26 cellular contexts compared by ENCODE assay signal in the genomic region with DNA sequence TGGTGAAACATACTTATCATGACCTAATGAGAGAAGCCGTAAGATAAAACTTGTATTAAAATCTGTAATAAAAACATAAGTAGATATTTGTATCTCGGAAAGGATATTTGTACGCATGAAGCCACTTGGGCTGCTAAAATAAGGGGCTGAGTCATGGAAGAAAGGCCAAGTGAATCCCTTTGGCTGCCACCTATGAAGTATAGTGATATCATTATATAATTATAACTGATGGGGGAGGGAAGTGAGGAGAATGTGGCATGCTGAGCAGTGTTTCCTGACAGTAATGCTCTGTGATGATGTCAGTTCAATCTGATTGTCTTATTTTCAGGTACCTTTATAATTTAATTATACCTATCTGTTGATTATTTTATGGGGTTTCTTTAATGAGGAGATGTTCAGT. TPM values are rescaled to one million over a fixed set of nuclear protein-coding genes. Genes with fewer than 3 reads are reported as not detected.
DNase-seq lines count a peak whose midpoint lies in the region; ATAC-seq and TF ChIP-seq lines count a peak whose summit lies in the region.
"Had no signal": no experiment of that assay in that cellular context is flagged by ENCODE, and none has a peak within 500 bp of the region (broad histone marks: within the 10 kb centered on the region; RNA-seq: fewer than 3 reads in every experiment).

No MANE protein-coding gene starts in this region.

- no peak overlapping the region for H3K23ac ChIP-seq in H9 (ENCODE audit: insufficient read length, low read depth, low read length)

- no peak overlapping the region for H3K9ac ChIP-seq in H9 (ENCODE audit: extremely low read depth, insufficient read length, low read length)

- no peak overlapping the region for H3K4me3 Mint-ChIP-seq in H9
- H3K4me3 Mint-ChIP-seq: CD8-positive, alpha-beta T cell had no signal

- WGBS in H9 (ENCODE audit: extremely low coverage, insufficient read length, low lambda C conversion rate) = no CpG with 5 or more reads among the region's 3 CpGs
- WGBS in heart right ventricle, 2 donors = 54 to 68% methylated on average over 3 of the region's 3 CpGs

- TF ChIP-seq CTCF in H9 (conservative IDR thresholded peaks at IDR 0.05) (no peak), heart right ventricle (IDR thresholded peaks at IDR 0.05) (no peak)

- H3K79me1 ChIP-seq in H9 (ENCODE audit: insufficient read depth, low read depth, low read length, poor library complexity, severe bottlenecking) = no peaks in the 10 kb centered on the region

- no peaks in the 10 kb centered on the region for H3K9me3 ChIP-seq in H9 (ENCODE audit: control insufficient read depth, low read depth, low read length)
- H3K9me3 ChIP-seq in heart right ventricle = peaks cover 0 to 3% (median 0%) of the 10 kb centered on the region in 11 donors
- H3K9me3 ChIP-seq: Peyer's patch had no signal

- H2BK20ac ChIP-seq in H9 (ENCODE audit: low read depth, low read length, poor library complexity, severe bottlenecking) = no peak overlapping the region

- H3K18ac ChIP-seq in H9 (ENCODE audit: insufficient read length, low read depth, low read length) = no peak overlapping the region

- H3K27ac ChIP-seq in H9 (ENCODE audit: insufficient read length, low read depth, low read length) = no peak overlapping the region
- peak overlapping the region in 8 of 10 donors; percentile 11 to 80 (median 56) for H3K27ac ChIP-seq in heart right ventricle
- H3K27ac ChIP-seq: Peyer's patch had no signal

- H3K4me3 ChIP-seq in heart right ventricle = no peak overlapping the region
- H3K4me3 ChIP-seq: K562, Peyer's patch had no signal

- H3T11ph ChIP-seq in H9 (ENCODE audit: low read length) = no peak overlapping the region

- no peak overlapping the region for H4K5ac ChIP-seq in H9 (ENCODE audit: insufficient read length, low read depth, low read length)

- H3K79me2 ChIP-seq in H9 (ENCODE audit: insufficient read depth, low read length) = no peaks in the 10 kb centered on the region

- no peaks in the 10 kb centered on the region for H3K9me3 Mint-ChIP-seq in H9
- H3K9me3 Mint-ChIP-seq: CD8-positive, alpha-beta T cell had no signal

- no peak overlapping the region for H4K8ac ChIP-seq in H9 (replicated peaks; ENCODE audit: insufficient read length, low read depth, low read length)

- ATAC-seq in heart right ventricle (peak in 7 of 8 donors; percentile 73 to 92 (median 81)), HG03159 (IDR thresholded peaks at IDR 0.05; ENCODE audit: unreplicated experiment) (no peak)
- ATAC-seq: CD8-positive, alpha-beta T cell; HCT116; HepG2; K562 had no signal

- H3K36me3 Mint-ChIP-seq in H9 (ENCODE audit: insufficient read depth in 1 of 3, low read depth in 3 of 3) = peaks cover 6 to 31% (median 16%) of the 10 kb centered on the region in 3 experiments

- H3K4me1 ChIP-seq in H9 (ENCODE audit: insufficient read depth, low read length) (no peaks in the 10 kb centered on the region), heart right ventricle (peaks cover 3 to 55% (median 23%) of the 10 kb centered on the region in 9 donors)
- H3K4me1 ChIP-seq: Peyer's patch had no signal

- no peaks in the 10 kb centered on the region for H3K23me2 ChIP-seq in H9 (ENCODE audit: insufficient read length, low read depth, low read length, poor library complexity, severe bottlenecking)

- no peak overlapping the region for H2BK12ac ChIP-seq in H9 (ENCODE audit: insufficient read length, low read depth, low read length)

- peaks cover 24 to 32% of the 10 kb centered on the region in 2 experiments for H3K4me1 Mint-ChIP-seq in H9

- no peak overlapping the region for H3K4me2 ChIP-seq in H9 (ENCODE audit: insufficient read depth, insufficient read length, low read length)

- intact Hi-C loops in heart right ventricle (cut with DNase I) = no loop called here

- H3K27ac Mint-ChIP-seq in H9 = peak overlapping the region in 2 of 3 experiments; percentile 23 to 46; a peak in 2 of 7 replicates
- H3K27ac Mint-ChIP-seq: CD8-positive, alpha-beta T cell had no signal

- H2BK120ac ChIP-seq in H9 (ENCODE audit: low read depth, low read length, poor library complexity, severe bottlenecking) = no peak overlapping the region

- H2BK5ac ChIP-seq in H9 (ENCODE audit: insufficient read length, low read length) = no peak overlapping the region

- no peak overlapping the region for H2BK15ac ChIP-seq in H9 (ENCODE audit: low read depth, low read length)

- H4K20me1 ChIP-seq in H9 (ENCODE audit: control insufficient read depth, insufficient read depth, insufficient read length) = no peaks in the 10 kb centered on the region

- no peak overlapping the region for H2AK5ac ChIP-seq in H9 (ENCODE audit: insufficient read length, low read length)

- H3K27me3 Mint-ChIP-seq in H9 (ENCODE audit: low read depth) = no peaks in the 10 kb centered on the region

- H3K4ac ChIP-seq in H9 (ENCODE audit: low read depth, low read length) = no peak overlapping the region

- H3K14ac ChIP-seq in H9 (ENCODE audit: insufficient read depth, low read length) = no peak overlapping the region

- DNase-seq in COR-L47 (lab: John Stamatoyannopoulos, UW) (peak; percentile 2), H9 (no peak), heart right ventricle (peak in 1 of 2 donors; percentile 37), myocyte (ENCODE audit: low read depth) (peak; percentile 82), AG08395 (ENCODE audit: low spot score) (no peak), DMS153 treated with DMSO at 0.1 percent for 48 hours (lab: John Stamatoyannopoulos, UW; ENCODE audit: unreplicated experiment) (no peak)
- no peak for DNase-seq in activated effector memory CD4-positive, alpha-beta T cell treated with anti-CD3 and anti-CD28 coated beads, Interleukin-2, amount 50 U/mL, for 16 hours
- DNase-seq: ACHN; Calu3; CD8-positive, alpha-beta T cell; DMS153; GF-D8; GOT3; MM.1S; NCI-H1048; NCI-H1436; NCI-H187 treated with DMSO at 0.1 percent for 48 hours; NCI-H2107; NCI-H226; NCI-H510A treated with DMSO at 0.1 percent for 48 hours; NCI-H774; Peyer's patch had no signal

- H3K27me3 ChIP-seq in H9 (ENCODE audit: insufficient read depth, low read length) = no peaks in the 10 kb centered on the region
- no peaks in the 10 kb centered on the region for H3K27me3 ChIP-seq in heart right ventricle
- H3K27me3 ChIP-seq: Peyer's patch had no signal

- peaks cover 0 to 69% (median 4%) of the 10 kb centered on the region in 9 donors for H3K36me3 ChIP-seq in heart right ventricle

- no peak overlapping the region for H3K56ac ChIP-seq in H9 (ENCODE audit: insufficient read length, low read depth, low read length)

- H4K91ac ChIP-seq in H9 (ENCODE audit: insufficient read length, low read depth, low read length) = no peak overlapping the region

- no peak overlapping the region for H2AFZ ChIP-seq in H9 (ENCODE audit: low read length)

RNA-seq across cellular contexts. Expression of gene RWDD3, which starts 13.6 kb away (rescaled TPM):
- total RNA-seq in H9 (2021) = 15.3 and 18.0 TPM in 2 replicates
- total RNA-seq in heart right ventricle = 10 to 100 TPM; 14.8 to 23.2 (median 18.3) TPM
- polyA plus RNA-seq in heart right ventricle = 10 to 100 TPM; 11.2 to 97.8 TPM
- 15.2 and 15.7 TPM in 2 replicates for total RNA-seq in myocyte
- 12.0 TPM for polyA plus RNA-seq in myocyte (2012)

Comparison
In these comparisons a context has a peak if more than half of its experiments do, and no peak if none do; other contexts are left out.
1. DNase-seq: peak in COR-L47 (single experiment) and myocyte (single experiment); none in H9 (single experiment), activated effector memory CD4-positive, alpha-beta T cell treated with anti-CD3 and anti-CD28 coated beads, Interleukin-2, amount 50 U/mL, for 16 hours (single experiment), AG08395 (single experiment) and DMS153 treated with DMSO at 0.1 percent for 48 hours (single experiment).